Comparison of ENCODE assay signal across 1 cellular context in the genomic region with DNA sequence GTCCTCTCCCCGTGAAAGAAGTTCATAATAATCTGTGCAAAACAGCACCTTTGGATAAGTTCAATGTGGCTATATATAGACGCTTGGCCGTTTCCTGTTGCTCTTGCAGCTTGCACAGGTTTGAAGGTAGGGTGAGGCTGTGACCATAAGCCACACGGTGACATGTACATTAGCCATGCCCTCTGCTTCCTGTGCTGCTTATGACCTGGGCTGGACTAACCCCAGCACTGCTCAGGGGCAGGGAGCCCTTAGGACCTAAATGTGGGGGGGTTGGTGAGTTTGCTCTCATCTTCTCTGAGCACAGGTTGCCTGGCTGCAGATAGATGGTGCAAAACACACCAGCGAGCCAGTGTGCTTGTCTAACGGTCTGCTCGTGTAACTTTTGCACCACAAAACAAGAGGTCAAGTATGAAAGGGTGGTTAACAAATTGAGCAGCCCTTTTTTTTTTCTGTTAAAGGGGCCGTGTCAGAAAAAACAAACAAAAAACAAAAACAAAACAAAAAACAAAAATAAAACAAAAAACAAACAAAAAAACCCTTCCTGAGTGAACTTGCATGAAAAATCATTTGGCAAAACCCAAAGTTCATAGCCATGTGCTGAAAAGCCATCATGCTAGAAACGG.
TF ChIP-seq lines count a peak whose summit lies in the region.

No MANE protein-coding gene starts in this region.

TF ChIP-seq in GM12878, 131 proteins besides CTCF, POLR2A, EP300 and RAD21 (continued from another document):
- TF ChIP-seq NR2F1 (conservative IDR thresholded peaks at IDR 0.05) = peak; percentile 74
- 0 out of 4 replicates have a peak, but pooled peaks of 1 of the 2 experiments have one; percentile 19 for TF ChIP-seq BHLHE40 (IDR thresholded peaks at IDR 0.05; ENCODE audit: borderline replicate concordance in 1 of 2, low read depth in 2 of 2, low read length in 1 of 2)
- 0 out of 2 replicates have a peak, but pooled peaks have one; percentile 12 for TF ChIP-seq TAF1 (IDR thresholded peaks at IDR 0.05; ENCODE audit: borderline replicate concordance, low read depth, low read length)
- TF ChIP-seq SREBF1 (IDR thresholded peaks at IDR 0.05; ENCODE audit: low read length) = no peak
- TF ChIP-seq CHD1 (IDR thresholded peaks at IDR 0.05; ENCODE audit: low read depth, low read length) = no peak
- peak; percentile 29; the same call in 1 of the 2 replicates for TF ChIP-seq IKZF1 (conservative IDR thresholded peaks at IDR 0.05)
- TF ChIP-seq, protein P1, sequence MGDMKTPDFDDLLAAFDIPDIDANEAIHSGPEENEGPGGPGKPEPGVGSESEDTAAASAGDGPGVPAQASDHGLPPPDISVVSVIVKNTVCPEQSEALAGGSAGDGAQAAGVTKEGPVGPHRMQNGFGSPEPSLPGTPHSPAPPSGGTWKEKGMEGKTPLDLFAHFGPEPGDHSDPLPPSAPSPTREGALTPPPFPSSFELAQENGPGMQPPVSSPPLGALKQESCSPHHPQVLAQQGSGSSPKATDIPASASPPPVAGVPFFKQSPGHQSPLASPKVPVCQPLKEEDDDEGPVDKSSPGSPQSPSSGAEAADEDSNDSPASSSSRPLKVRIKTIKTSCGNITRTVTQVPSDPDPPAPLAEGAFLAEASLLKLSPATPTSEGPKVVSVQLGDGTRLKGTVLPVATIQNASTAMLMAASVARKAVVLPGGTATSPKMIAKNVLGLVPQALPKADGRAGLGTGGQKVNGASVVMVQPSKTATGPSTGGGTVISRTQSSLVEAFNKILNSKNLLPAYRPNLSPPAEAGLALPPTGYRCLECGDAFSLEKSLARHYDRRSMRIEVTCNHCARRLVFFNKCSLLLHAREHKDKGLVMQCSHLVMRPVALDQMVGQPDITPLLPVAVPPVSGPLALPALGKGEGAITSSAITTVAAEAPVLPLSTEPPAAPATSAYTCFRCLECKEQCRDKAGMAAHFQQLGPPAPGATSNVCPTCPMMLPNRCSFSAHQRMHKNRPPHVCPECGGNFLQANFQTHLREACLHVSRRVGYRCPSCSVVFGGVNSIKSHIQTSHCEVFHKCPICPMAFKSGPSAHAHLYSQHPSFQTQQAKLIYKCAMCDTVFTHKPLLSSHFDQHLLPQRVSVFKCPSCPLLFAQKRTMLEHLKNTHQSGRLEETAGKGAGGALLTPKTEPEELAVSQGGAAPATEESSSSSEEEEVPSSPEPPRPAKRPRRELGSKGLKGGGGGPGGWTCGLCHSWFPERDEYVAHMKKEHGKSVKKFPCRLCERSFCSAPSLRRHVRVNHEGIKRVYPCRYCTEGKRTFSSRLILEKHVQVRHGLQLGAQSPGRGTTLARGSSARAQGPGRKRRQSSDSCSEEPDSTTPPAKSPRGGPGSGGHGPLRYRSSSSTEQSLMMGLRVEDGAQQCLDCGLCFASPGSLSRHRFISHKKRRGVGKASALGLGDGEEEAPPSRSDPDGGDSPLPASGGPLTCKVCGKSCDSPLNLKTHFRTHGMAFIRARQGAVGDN (IDR thresholded peaks at IDR 0.05) = peak; percentile 31
- TF ChIP-seq, protein P2, sequence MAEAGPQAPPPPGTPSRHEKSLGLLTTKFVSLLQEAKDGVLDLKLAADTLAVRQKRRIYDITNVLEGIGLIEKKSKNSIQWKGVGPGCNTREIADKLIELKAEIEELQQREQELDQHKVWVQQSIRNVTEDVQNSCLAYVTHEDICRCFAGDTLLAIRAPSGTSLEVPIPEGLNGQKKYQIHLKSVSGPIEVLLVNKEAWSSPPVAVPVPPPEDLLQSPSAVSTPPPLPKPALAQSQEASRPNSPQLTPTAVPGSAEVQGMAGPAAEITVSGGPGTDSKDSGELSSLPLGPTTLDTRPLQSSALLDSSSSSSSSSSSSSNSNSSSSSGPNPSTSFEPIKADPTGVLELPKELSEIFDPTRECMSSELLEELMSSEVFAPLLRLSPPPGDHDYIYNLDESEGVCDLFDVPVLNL (IDR thresholded peaks at IDR 0.05; ENCODE audit: low read depth, low read length) = no peak
